ENCODE assay signal across 1 cellular context in genomic region chr4:87785858-87786509, GRCh38.
TF ChIP-seq lines count a peak whose summit lies in the region.

No MANE protein-coding gene starts in this region.

TF ChIP-seq in K562, 482 proteins besides CTCF, POLR2A, EP300 and RAD21 (continued from another document):
- TF ChIP-seq MLX (CRISPR knock-in tag; conservative IDR thresholded peaks at IDR 0.05): no peak
- TF ChIP-seq CEBPZ (IDR thresholded peaks at IDR 0.05; ENCODE audit: borderline replicate concordance, low read depth, low read length): no peak
